23 cellular contexts compared by ENCODE assay signal in the genomic region with DNA sequence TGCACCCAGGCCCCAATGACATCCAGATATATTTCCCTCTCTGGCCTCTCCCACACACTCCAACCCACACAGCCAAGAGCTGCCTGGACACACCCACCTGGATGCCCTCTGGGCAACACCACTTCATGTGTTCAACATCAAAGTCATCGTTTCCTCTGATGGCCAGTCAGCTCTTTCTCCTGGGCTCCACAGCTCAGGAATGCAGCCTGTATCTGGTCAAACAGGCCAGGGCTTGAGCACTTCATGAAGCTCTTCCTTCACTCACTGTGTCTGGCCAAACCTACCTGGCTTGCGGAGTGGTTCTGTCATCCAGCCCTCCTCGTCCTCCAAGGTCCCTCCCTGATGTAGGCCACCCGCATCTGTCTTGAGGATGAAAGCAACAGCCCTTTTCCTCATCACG. TPM values are rescaled to one million over a fixed set of nuclear protein-coding genes. Genes with fewer than 3 reads are reported as not detected.
"Had no signal": no experiment of that assay in that cellular context is flagged by ENCODE, and none has a peak within 500 bp of the region (broad histone marks: within the 10 kb centered on the region; RNA-seq: fewer than 3 reads in every experiment).

No MANE protein-coding gene starts in this region.

- H3K9me3 Mint-ChIP-seq: activated T-cell treated with anti-CD3 and anti-CD28 coated beads, Interleukin-2, amount 50 U/mL, for 24 hours; activated T-helper 2 cell treated with anti-CD3 and anti-CD28 coated beads, Interferon-gamma antibody, Interleukin-2, Interleukin-4, amounts not matched to agents 10 μg/mL and 5 μg/mL and 100 μg/mL, durations not matched to agents 14 hours and 24 hours and 36 hours; nephron; stimulated activated naive CD8-positive, alpha-beta T cell treated with anti-CD3 and anti-CD28 coated beads, Interleukin-15, Interleukin-2, amounts not matched to agents 100 ng/mL and 50 ng/mL, for 24 hours had no signal

- ATAC-seq: gastrocnemius medialis, left colon, right lobe of liver had no signal

- H3K9me3 ChIP-seq: gastrocnemius medialis, right lobe of liver, tibial artery had no signal

- H3K36me3 ChIP-seq: gastrocnemius medialis, right lobe of liver, tibial artery had no signal

- H3K27ac Mint-ChIP-seq: activated naive CD8-positive, alpha-beta T cell; activated T-cell treated with anti-CD3 and anti-CD28 coated beads, Interleukin-2, amount 50 U/mL, for 24 hours; activated T-helper 2 cell treated with anti-CD3 and anti-CD28 coated beads, Interferon-gamma antibody, Interleukin-2, Interleukin-4, amounts not matched to agents 10 μg/mL and 5 μg/mL and 100 μg/mL, durations not matched to agents 14 hours and 24 hours and 36 hours; nephron; stimulated activated naive CD8-positive, alpha-beta T cell treated with anti-CD3 and anti-CD28 coated beads, Interleukin-15, Interleukin-2, amounts not matched to agents 100 ng/mL and 50 ng/mL, for 24 hours had no signal

- H3K4me1 ChIP-seq: gastrocnemius medialis, right lobe of liver, tibial artery had no signal

- H3K27ac ChIP-seq: gastrocnemius medialis, right lobe of liver, skin epidermis, tibial artery had no signal

- DNase-seq: activated CD4-positive, alpha-beta T cell treated with anti-CD3 and anti-CD28 coated beads for 1 hour; activated CD4-positive, alpha-beta T cell treated with anti-CD3 and anti-CD28 coated beads, Interleukin-2, amount 50 U/mL, for 1 hour; activated CD8-positive, alpha-beta memory T cell treated with anti-CD3 and anti-CD28 coated beads for 24 hours; activated CD8-positive, alpha-beta memory T cell treated with anti-CD3 and anti-CD28 coated beads, Interleukin-2, amount 50 U/mL, for 4 hours; activated naive CD4-positive, alpha-beta T cell; activated T-cell treated with anti-CD3 and anti-CD28 coated beads, Interleukin-2, amount 50 U/mL, for 24 hours; cerebellar nuclear complex; cortex of kidney; gastrocnemius medialis; hypothalamus; left colon; mesenchymal stem cell; right lobe of liver; stimulated activated CD4-positive, alpha-beta T cell treated with anti-CD3 and anti-CD28 coated beads, Interleukin-1b, Interleukin-23, amount 100 ng/mL, for 48 hours; T-helper 9 cell; tibial artery had no signal

- H3K27me3 ChIP-seq: right lobe of liver had no signal

- H3K4me1 Mint-ChIP-seq: nephron had no signal

- H3K36me3 Mint-ChIP-seq: activated naive CD8-positive, alpha-beta T cell had no signal

- H3K4me3 Mint-ChIP-seq: activated naive CD8-positive, alpha-beta T cell; activated T-cell treated with anti-CD3 and anti-CD28 coated beads, Interleukin-2, amount 50 U/mL, for 24 hours; nephron; stimulated activated naive CD8-positive, alpha-beta T cell treated with anti-CD3 and anti-CD28 coated beads, Interleukin-15, Interleukin-2, amounts not matched to agents 100 ng/mL and 50 ng/mL, for 24 hours had no signal

- H3K4me3 ChIP-seq: gastrocnemius medialis, right lobe of liver, skin epidermis, tibial artery had no signal

RNA-seq across cellular contexts. Expression of a gene that starts 35.8 kb away (rescaled TPM):
- total RNA-seq: activated T-helper 2 cell treated with anti-CD3 and anti-CD28 coated beads, Interferon-gamma antibody, Interleukin-2, Interleukin-4, amounts not matched to agents 10 μg/mL and 5 μg/mL and 100 μg/mL, durations not matched to agents 14 hours and 24 hours and 36 hours; gastrocnemius medialis; myocyte; T-helper 1 cell treated with Interleukin-12 subunit alpha and Interleukin-12 subunit beta and Interleukin-4 antibody, amounts not matched to agents 30 ng/mL and 1 ng/mL, for 36 hours had no signal
